Comparison of ENCODE assay signal across 37 cellular contexts in the genomic region with DNA sequence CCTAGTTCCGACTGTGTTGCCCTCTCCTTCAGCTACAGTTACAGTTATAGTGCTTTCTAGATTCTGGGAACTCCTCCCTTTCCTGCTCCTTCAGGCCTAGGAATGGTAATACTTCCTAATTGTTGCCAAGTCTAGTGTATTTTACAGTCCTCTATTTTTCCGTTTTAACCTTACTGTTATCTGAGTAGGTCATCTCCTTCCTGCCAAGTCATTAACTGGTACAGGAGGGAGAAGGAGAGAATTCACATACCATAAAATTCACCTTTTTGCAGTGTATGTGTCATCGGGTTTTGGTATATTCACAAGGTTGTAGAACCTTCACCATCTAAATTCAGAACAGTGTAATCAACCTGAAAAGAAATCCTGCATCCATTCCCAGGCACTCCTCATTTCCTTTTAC.
"Had no signal": no experiment of that assay in that cellular context is flagged by ENCODE, and none has a peak within 500 bp of the region (broad histone marks: within the 10 kb centered on the region; RNA-seq: fewer than 3 reads in every experiment).

No MANE protein-coding gene starts in this region.

- H3K9me3 ChIP-seq: MG63 had no signal

- H3K27me3 ChIP-seq: MG63 had no signal

- H3K36me3 ChIP-seq: MG63 had no signal

- DNase-seq: Karpas-422, Kasumi-1, MG63, MM.1S, MV-4-11, NCI-H1048, NCI-H1092, NCI-H1092 treated with DMSO at 0.1 percent for 48 hours, NCI-H1105, NCI-H1105 treated with DMSO at 0.1 percent for 48 hours, NCI-H1417, NCI-H1417 treated with DMSO at 0.1 percent for 48 hours, NCI-H1436, NCI-H1436 treated with DMSO at 0.1 percent for 48 hours, NCI-H146, NCI-H1694, NCI-H1694 treated with DMSO at 0.1 percent for 48 hours, NCI-H187, NCI-H187 treated with DMSO at 0.1 percent for 48 hours, NCI-H1930, NCI-H2029, NCI-H2029 treated with DMSO at 0.1 percent for 48 hours, NCI-H2081, NCI-H2081 treated with DMSO at 0.1 percent for 48 hours, NCI-H2107, NCI-H2171, NCI-H2171 treated with DMSO at 0.1 percent for 48 hours, NCI-H2227 treated with DMSO at 0.1 percent for 48 hours, NCI-H226, NCI-H345, NCI-H446, NCI-H446 treated with DMSO at 0.1 percent for 48 hours, NCI-H510A, NCI-H510A treated with DMSO at 0.1 percent for 48 hours, NCI-H524, NCI-H524 treated with DMSO at 0.1 percent for 48 hours, NCI-H526 had no signal

- H3K4me3 ChIP-seq: MG63 had no signal
